In genomic region chr21:44436111-44436611, GRCh38 we compare ENCODE assay signal across 33 cellular contexts. TPM values are rescaled to one million over a fixed set of nuclear protein-coding genes. Genes with fewer than 3 reads are reported as not detected.
DNase-seq lines count a peak whose midpoint lies in the region; ATAC-seq and TF ChIP-seq lines count a peak whose summit lies in the region.
"Had no signal": no experiment of that assay in that cellular context is flagged by ENCODE, and none has a peak within 500 bp of the region (broad histone marks: within the 10 kb centered on the region; RNA-seq: fewer than 3 reads in every experiment).

No MANE protein-coding gene starts in this region.

- no peak overlapping the region for H3K4ac ChIP-seq in neuronal stem cell (ENCODE audit: low read length)

- no peak for TF ChIP-seq EP300 in upper lobe of left lung (IDR thresholded peaks at IDR 0.05)

- H3K36me3 ChIP-seq in neuronal stem cell (replicated peaks in 1 of 2; ENCODE audit: control insufficient read depth in 2 of 2, insufficient read depth in 2 of 2, low read length in 2 of 2): no peaks in the 10 kb centered on the region
- H3K36me3 ChIP-seq in upper lobe of left lung: peaks cover 0 to 9% (median 0%) of the 10 kb centered on the region in 4 donors
- H3K36me3 ChIP-seq in prostate gland: no peaks in the 10 kb centered on the region
- H3K36me3 ChIP-seq: adrenal gland had no signal

- no peak overlapping the region for H3K14ac ChIP-seq in neuronal stem cell (ENCODE audit: low read length)

- H2BK12ac ChIP-seq in neuronal stem cell (ENCODE audit: low read length): no peak overlapping the region

- no peak overlapping the region for H2AK5ac ChIP-seq in neuronal stem cell (ENCODE audit: low read depth, low read length)

- no peak overlapping the region for H3K27ac ChIP-seq in dorsolateral prefrontal cortex
- H3K27ac ChIP-seq in neuronal stem cell (replicated peaks; ENCODE audit: low read length): no peak overlapping the region
- H3K27ac ChIP-seq in upper lobe of left lung: no peak overlapping the region
- H3K27ac ChIP-seq in prostate gland: no peak overlapping the region
- H3K27ac ChIP-seq: adrenal gland, heart left ventricle had no signal

- TF ChIP-seq POLR2A in upper lobe of left lung (IDR thresholded peaks at IDR 0.05) (no peak), prostate gland (IDR thresholded peaks at IDR 0.05) (no peak)

- no peak overlapping the region for H4K8ac ChIP-seq in neuronal stem cell (ENCODE audit: low read depth, low read length)

- DNase-seq in activated naive CD4-positive, alpha-beta T cell treated with anti-CD3 and anti-CD28 coated beads, Interleukin-2, amount 10 ng/mL, durations not matched to agents 7 days and 5 days: peak; percentile 17
- DNase-seq in activated naive CD4-positive, alpha-beta T cell (lab: John Stamatoyannopoulos, UW): no peak
- peak in 6 of 10 donors; percentile 7 to 38 (median 20) for DNase-seq in dorsolateral prefrontal cortex
- DNase-seq in neuronal stem cell (ENCODE audit: low spot score): no peak
- DNase-seq in upper lobe of left lung: peak; percentile 7 to 59
- no peak for DNase-seq in activated T-cell treated with anti-CD3 and anti-CD28 coated beads, Interleukin-2, amount 50 U/mL, for 1 hour
- DNase-seq in prostate gland (ENCODE audit: low spot score): no peak
- DNase-seq in putamen (ENCODE audit: low spot score): no peak
- DNase-seq: activated CD4-positive, alpha-beta T cell treated with anti-CD3 and anti-CD28 coated beads for 36 hours; activated CD8-positive, alpha-beta T cell treated with anti-CD3 and anti-CD28 coated beads, Interleukin-2, amount 10 ng/mL, durations not matched to agents 7 days and 5 days; activated gamma-delta T cell treated with Interleukin-2 at 50 U/mL for 16 hours; AML-193; DMS153; effector memory CD8-positive, alpha-beta T cell; foreskin fibroblast; GOT3; Kasumi-1; naive thymus-derived CD4-positive, alpha-beta T cell; NCI-H1436; NCI-H446; nucleus accumbens; OCI-M1; retina; stimulated activated CD4-positive, alpha-beta T cell treated with anti-CD3 and anti-CD28 coated beads, Interleukin-4, amount 100 ng/mL, for 24 hours; substantia nigra had no signal

- TF ChIP-seq CTCF in dorsolateral prefrontal cortex (IDR thresholded peaks at IDR 0.05 in 54 of 56, conservative IDR thresholded peaks at IDR 0.05 in 2 of 56; ENCODE audit: low read depth in 1 of 56, partially characterized antibody in 56 of 56) (no peak), upper lobe of left lung (IDR thresholded peaks at IDR 0.05) (no peak), prostate gland (IDR thresholded peaks at IDR 0.05) (no peak)

- peak overlapping the region; percentile 4 for H3K9ac ChIP-seq in neuronal stem cell (ENCODE audit: low read depth, low read length, poor library complexity)

- H3K4me3 ChIP-seq in dorsolateral prefrontal cortex (no peak overlapping the region), neuronal stem cell (ENCODE audit: low read length in 2 of 2) (no peak overlapping the region), upper lobe of left lung (no peak overlapping the region), prostate gland (no peak overlapping the region)
- H3K4me3 ChIP-seq: adrenal gland, heart left ventricle had no signal

- no peak overlapping the region for H3K4me2 ChIP-seq in neuronal stem cell (ENCODE audit: insufficient read depth, low read length, poor library complexity, severe bottlenecking)

- peaks cover 2% of the 10 kb centered on the region for H3K79me1 ChIP-seq in neuronal stem cell (ENCODE audit: low read depth, low read length)

- H2BK120ac ChIP-seq in neuronal stem cell (ENCODE audit: low read depth, low read length): no peak overlapping the region

- WGBS in neuronal stem cell (ENCODE audit: extremely low coverage in 2 of 2, insufficient read length in 2 of 2, insufficient replicate concordance in 1 of 2), 2 donors: no CpG with 5 or more reads among the region's 13 CpGs
- 89 to 92% methylated on average over 12 to 13 of the region's 13 CpGs for WGBS in upper lobe of left lung, 2 donors
- WGBS in prostate gland: 90% methylated on average over 13 of the region's 13 CpGs

- no peak overlapping the region for H2AFZ ChIP-seq in neuronal stem cell (ENCODE audit: low read length)

- H3K23ac ChIP-seq in neuronal stem cell (ENCODE audit: low read depth, low read length, poor library complexity): peak overlapping the region; percentile 65

- peak overlapping the region; percentile 53 for H2BK5ac ChIP-seq in neuronal stem cell (ENCODE audit: low read length)

- H3K9me3 ChIP-seq in neuronal stem cell (replicated peaks in 1 of 2; ENCODE audit: control insufficient read depth in 2 of 2, insufficient read depth in 1 of 2, low read depth in 1 of 2, low read length in 2 of 2): no peaks in the 10 kb centered on the region
- no peaks in the 10 kb centered on the region for H3K9me3 ChIP-seq in upper lobe of left lung
- no peaks in the 10 kb centered on the region for H3K9me3 ChIP-seq in prostate gland
- H3K9me3 ChIP-seq: adrenal gland had no signal

- H3K4me1 ChIP-seq in neuronal stem cell (ENCODE audit: control insufficient read depth in 2 of 2, insufficient read depth in 1 of 2, low read depth in 1 of 2, low read length in 2 of 2): no peaks in the 10 kb centered on the region
- H3K4me1 ChIP-seq in upper lobe of left lung: peaks cover 0 to 8% (median 0%) of the 10 kb centered on the region in 4 donors
- H3K4me1 ChIP-seq in prostate gland (replicated peaks): no peaks in the 10 kb centered on the region
- H3K4me1 ChIP-seq: adrenal gland had no signal

- no peak overlapping the region for H2BK15ac ChIP-seq in neuronal stem cell (ENCODE audit: low read length)

- H3K27ac Mint-ChIP-seq in activated naive CD4-positive, alpha-beta T cell treated with anti-CD3 and anti-CD28 coated beads, Interleukin-2, amount 10 ng/mL, durations not matched to agents 7 days and 5 days: no peak overlapping the region
- H3K27ac Mint-ChIP-seq: activated CD4-positive, alpha-beta T cell treated with anti-CD3 and anti-CD28 coated beads for 36 hours; activated CD8-positive, alpha-beta T cell treated with anti-CD3 and anti-CD28 coated beads, Interleukin-2, amount 10 ng/mL, durations not matched to agents 7 days and 5 days; brain; CD8-positive, alpha-beta memory T cell; effector memory CD8-positive, alpha-beta T cell; mesothelial cell of epicardium; stimulated activated memory B cell treated with anti-CD40 and anti-IgM and Interleukin-4, amounts not matched to agents 10 μg/mL and 1 μg/mL and 100 μg/mL, for 72 hours had no signal

- H3K18ac ChIP-seq in neuronal stem cell (ENCODE audit: low read length): no peak overlapping the region

- H4K91ac ChIP-seq in neuronal stem cell (ENCODE audit: low read depth, low read length, poor library complexity): peak overlapping the region; percentile 30

- H3K9me3 Mint-ChIP-seq in activated naive CD4-positive, alpha-beta T cell treated with anti-CD3 and anti-CD28 coated beads, Interleukin-2, amount 10 ng/mL, durations not matched to agents 7 days and 5 days: peaks cover 3% of the 10 kb centered on the region

- H3K4me1 Mint-ChIP-seq in activated naive CD4-positive, alpha-beta T cell treated with anti-CD3 and anti-CD28 coated beads, Interleukin-2, amount 10 ng/mL, durations not matched to agents 7 days and 5 days: no peaks in the 10 kb centered on the region
- H3K4me1 Mint-ChIP-seq: activated CD4-positive, alpha-beta T cell treated with anti-CD3 and anti-CD28 coated beads for 36 hours; CD8-positive, alpha-beta memory T cell; mesothelial cell of epicardium; stimulated activated memory B cell treated with anti-CD40 and anti-IgM and Interleukin-4, amounts not matched to agents 10 μg/mL and 1 μg/mL and 100 μg/mL, for 72 hours had no signal

- CTCF ChIA-PET in activated naive CD4-positive, alpha-beta T cell treated with anti-CD3 and anti-CD28 coated beads, Interleukin-2, amount 10 ng/mL, durations not matched to agents 7 days and 5 days (lab: Charles Lee): no interaction called here

- peaks cover 10% of the 10 kb centered on the region for H3K36me3 Mint-ChIP-seq in activated naive CD4-positive, alpha-beta T cell treated with anti-CD3 and anti-CD28 coated beads, Interleukin-2, amount 10 ng/mL, durations not matched to agents 7 days and 5 days
- H3K36me3 Mint-ChIP-seq: brain, mesothelial cell of epicardium had no signal

- no peaks in the 10 kb centered on the region for H3K27me3 ChIP-seq in dorsolateral prefrontal cortex
- H3K27me3 ChIP-seq in neuronal stem cell (ENCODE audit: control insufficient read depth in 3 of 3, insufficient read depth in 3 of 3, low read depth in 1 of 3, low read length in 3 of 3): peaks cover 0 to 13% (median 0%) of the 10 kb centered on the region in 3 experiments
- no peaks in the 10 kb centered on the region for H3K27me3 ChIP-seq in upper lobe of left lung
- no peaks in the 10 kb centered on the region for H3K27me3 ChIP-seq in prostate gland (replicated peaks; ENCODE audit: insufficient read depth)
- H3K27me3 ChIP-seq: adrenal gland, heart left ventricle had no signal

- ATAC-seq in upper lobe of left lung (ENCODE audit: low FRiP score in 2 of 2): no peak
- ATAC-seq: activated CD4-positive, alpha-beta T cell treated with anti-CD3 and anti-CD28 coated beads for 36 hours; activated CD8-positive, alpha-beta T cell treated with anti-CD3 and anti-CD28 coated beads, Interleukin-2, amount 10 ng/mL, durations not matched to agents 7 days and 5 days; effector memory CD8-positive, alpha-beta T cell; esophagus mucosa; heart left ventricle; left colon; naive thymus-derived CD4-positive, alpha-beta T cell; stimulated activated memory B cell treated with anti-CD40 and anti-IgM and Interleukin-4, amounts not matched to agents 10 μg/mL and 1 μg/mL and 100 μg/mL, for 72 hours had no signal

- H3K4me3 Mint-ChIP-seq in activated naive CD4-positive, alpha-beta T cell treated with anti-CD3 and anti-CD28 coated beads, Interleukin-2, amount 10 ng/mL, durations not matched to agents 7 days and 5 days: no peak overlapping the region
- H3K4me3 Mint-ChIP-seq: activated CD4-positive, alpha-beta T cell treated with anti-CD3 and anti-CD28 coated beads for 36 hours; activated CD8-positive, alpha-beta T cell treated with anti-CD3 and anti-CD28 coated beads, Interleukin-2, amount 10 ng/mL, durations not matched to agents 7 days and 5 days; brain; CD8-positive, alpha-beta memory T cell; effector memory CD8-positive, alpha-beta T cell; mesothelial cell of epicardium; naive thymus-derived CD4-positive, alpha-beta T cell; stimulated activated memory B cell treated with anti-CD40 and anti-IgM and Interleukin-4, amounts not matched to agents 10 μg/mL and 1 μg/mL and 100 μg/mL, for 72 hours had no signal

- intact Hi-C loops in dorsolateral prefrontal cortex (cut with DNase I) (no loop called here), prostate gland (cut with DNase I) (no loop called here)

- peaks cover 5% of the 10 kb centered on the region for H3K27me3 Mint-ChIP-seq in activated naive CD4-positive, alpha-beta T cell treated with anti-CD3 and anti-CD28 coated beads, Interleukin-2, amount 10 ng/mL, durations not matched to agents 7 days and 5 days
- H3K27me3 Mint-ChIP-seq: activated CD4-positive, alpha-beta T cell treated with anti-CD3 and anti-CD28 coated beads for 36 hours; CD8-positive, alpha-beta memory T cell; naive thymus-derived CD4-positive, alpha-beta T cell; stimulated activated memory B cell treated with anti-CD40 and anti-IgM and Interleukin-4, amounts not matched to agents 10 μg/mL and 1 μg/mL and 100 μg/mL, for 72 hours had no signal

RNA-seq across cellular contexts. Expression of gene LRRC3, which starts 19.1 kb away (rescaled TPM):
- total RNA-seq in dorsolateral prefrontal cortex: 1 to 10 TPM in 42 of 120 experiments, under 1 TPM in 78; 0.15 to 4.1 (median 0.88) TPM
- 4.0 TPM for polyA plus RNA-seq in neuronal stem cell (2013, experiment 1 of 2)
- polyA plus RNA-seq in neuronal stem cell (2013, experiment 2 of 2): 3.9 TPM
- total RNA-seq in upper lobe of left lung: 10 to 100 TPM in 1 of 6 donors, 1 to 10 TPM in 5; 3.1 to 11.5 (median 4.6) TPM
- 1 to 10 TPM; 1.6 to 7.1 TPM for total RNA-seq in prostate gland

Comparison
In these comparisons a context has a peak if more than half of its experiments do, and no peak if none do; other contexts are left out.
1. DNase-seq: peak in activated naive CD4-positive, alpha-beta T cell treated with anti-CD3 and anti-CD28 coated beads, Interleukin-2, amount 10 ng/mL, durations not matched to agents 7 days and 5 days (single experiment), dorsolateral prefrontal cortex (6 of 10) and upper lobe of left lung (2 of 2); none in activated naive CD4-positive, alpha-beta T cell (0 of 4), neuronal stem cell (single experiment), activated T-cell treated with anti-CD3 and anti-CD28 coated beads, Interleukin-2, amount 50 U/mL, for 1 hour (single experiment), prostate gland (single experiment) and putamen (single experiment).